In the genomic region with DNA sequence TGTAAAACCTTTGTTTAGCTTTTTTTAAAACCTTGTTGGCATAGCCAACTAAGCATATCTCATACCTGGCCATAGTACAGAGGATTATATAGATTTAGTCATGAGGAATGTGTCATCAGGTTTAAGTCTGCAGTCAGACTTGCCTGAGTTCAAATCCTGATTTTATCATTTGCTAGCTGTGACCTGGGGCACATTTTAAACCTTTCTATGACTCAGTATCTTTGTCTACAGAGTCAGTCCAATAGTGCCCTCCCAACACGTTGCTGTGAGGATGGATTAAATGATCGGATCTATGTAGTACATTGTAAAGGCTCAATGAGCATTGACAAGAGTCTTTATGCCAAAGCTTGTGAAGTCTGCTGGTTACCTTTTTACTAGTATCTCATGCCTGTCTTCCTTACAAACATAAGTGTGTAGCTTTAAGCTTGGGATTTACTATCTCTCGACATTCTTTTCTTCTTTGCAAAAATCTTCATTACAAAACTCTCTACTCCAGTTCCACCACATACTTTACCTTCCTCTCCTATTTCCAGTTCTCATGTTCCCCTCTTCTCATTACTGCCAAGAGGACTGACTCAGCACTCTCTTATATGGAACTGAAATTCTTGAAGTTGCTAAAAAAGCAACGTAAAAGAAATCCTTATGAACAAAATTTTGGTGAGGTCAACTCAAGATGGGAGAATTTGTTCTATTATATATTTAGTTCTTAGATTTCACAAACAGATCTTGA, we compare ENCODE assay signal across 1 cellular context.
TF ChIP-seq lines count a peak whose summit lies in the region.

No MANE protein-coding gene starts in this region.

TF ChIP-seq in IMR-90, 13 proteins besides CTCF, POLR2A, EP300 and RAD21 (continued from another document):
- TF ChIP-seq, protein P1, sequence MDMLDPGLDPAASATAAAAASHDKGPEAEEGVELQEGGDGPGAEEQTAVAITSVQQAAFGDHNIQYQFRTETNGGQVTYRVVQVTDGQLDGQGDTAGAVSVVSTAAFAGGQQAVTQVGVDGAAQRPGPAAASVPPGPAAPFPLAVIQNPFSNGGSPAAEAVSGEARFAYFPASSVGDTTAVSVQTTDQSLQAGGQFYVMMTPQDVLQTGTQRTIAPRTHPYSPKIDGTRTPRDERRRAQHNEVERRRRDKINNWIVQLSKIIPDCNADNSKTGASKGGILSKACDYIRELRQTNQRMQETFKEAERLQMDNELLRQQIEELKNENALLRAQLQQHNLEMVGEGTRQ (IDR thresholded peaks at IDR 0.05; ENCODE audit: low read depth, low read length): no peak
- peak; percentile 79 for TF ChIP-seq MAFK (IDR thresholded peaks at IDR 0.05; ENCODE audit: low read depth, low read length)
